24 cellular contexts compared by ENCODE assay signal in the genomic region with DNA sequence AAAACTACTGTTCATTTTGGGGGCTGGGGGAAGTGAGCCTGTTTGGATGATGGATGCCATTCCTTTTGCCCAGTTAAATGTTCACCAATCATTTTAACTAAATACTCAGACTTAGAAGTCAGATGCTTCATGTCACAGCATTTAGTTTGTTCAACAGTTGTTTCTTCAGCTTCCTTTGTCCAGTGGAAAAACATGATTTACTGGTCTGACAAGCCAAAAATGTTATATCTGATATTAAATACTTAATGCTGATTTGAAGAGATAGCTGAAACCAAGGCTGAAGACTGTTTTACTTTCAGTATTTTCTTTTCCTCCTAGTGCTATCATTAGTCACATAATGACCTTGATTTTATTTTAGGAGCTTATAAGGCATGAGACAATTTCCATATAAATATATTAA.
DNase-seq lines count a peak whose midpoint lies in the region; ATAC-seq, FAIRE-seq and TF ChIP-seq lines count a peak whose summit lies in the region.
"Had no signal": no experiment of that assay in that cellular context is flagged by ENCODE, and none has a peak within 500 bp of the region (broad histone marks: within the 10 kb centered on the region; RNA-seq: fewer than 3 reads in every experiment).

No MANE protein-coding gene starts in this region.

- in situ Hi-C loops in HepG2 (cut with HindIII; ENCODE audit: extremely low pct_ligation_motif_present, low pct_unique_long_range_greater_than_20kb) = no loop called here

- CTCF ChIA-PET in HepG2 (lab: Yijun Ruan, JAX; ENCODE audit: low intra/inter-chr PET ratio, low total read pairs) = no interaction called here

- H3K9ac ChIP-seq in HepG2 (ENCODE audit: insufficient read depth, low read depth, low read length) (no peak overlapping the region), parathyroid adenoma (no peak overlapping the region)
- H3K9ac ChIP-seq: KMS-11 had no signal

- TF ChIP-seq EP300 in HepG2 (IDR thresholded peaks at IDR 0.05; ENCODE audit: low read depth in 2 of 2, low read length in 2 of 2) (no peak), HepG2 (CRISPR knock-in tag; IDR thresholded peaks at IDR 0.05; ENCODE audit: borderline replicate concordance) (no peak), esophagus muscularis mucosa (IDR thresholded peaks at IDR 0.05) (no peak)

- intact Hi-C loops in HepG2 (cut with micrococcal nuclease; ENCODE audit: unreplicated experiment) = no loop called here
- intact Hi-C loops in right lobe of liver (cut with DNase I) = no loop called here
- intact Hi-C loops in esophagus muscularis mucosa (cut with DNase I) = no loop called here
- intact Hi-C loops in upper lobe of right lung (cut with DNase I) = no loop called here

- TF ChIP-seq CTCF in HepG2 (CRISPR knock-in tag; IDR thresholded peaks at IDR 0.05) = no peak
- TF ChIP-seq CTCF in right lobe of liver (IDR thresholded peaks at IDR 0.05) = no peak
- TF ChIP-seq CTCF in esophagus muscularis mucosa (IDR thresholded peaks at IDR 0.05) = no peak
- TF ChIP-seq CTCF in parathyroid adenoma (IDR thresholded peaks at IDR 0.05) = no peak
- no peak for TF ChIP-seq CTCF in upper lobe of right lung (IDR thresholded peaks at IDR 0.05)

- no peaks in the 10 kb centered on the region for H4K20me1 ChIP-seq in HepG2 (ENCODE audit: insufficient read depth, low read length)

- BruUV-seq in HepG2 (replicated peaks; lab: Mats Ljungman, UMichigan) = no TSS peak

- no peak for ATAC-seq in HepG2
- no peak for ATAC-seq in right lobe of liver
- ATAC-seq in upper lobe of right lung = no peak
- no peak for ATAC-seq in GM18511 (IDR thresholded peaks at IDR 0.05; ENCODE audit: unreplicated experiment)
- ATAC-seq: A549 had no signal

- H3K36me3 ChIP-seq in HepG2 (replicated peaks in 1 of 2; ENCODE audit: control insufficient read depth in 1 of 2, insufficient read depth in 2 of 2, low read length in 2 of 2) (peaks cover 18 to 49% of the 10 kb centered on the region in 2 experiments), right lobe of liver (peaks cover 0 to 14% (median 0%) of the 10 kb centered on the region in 4 donors), esophagus muscularis mucosa (peaks cover 0 to 34% (median 10%) of the 10 kb centered on the region in 4 donors), parathyroid adenoma (ENCODE audit: control insufficient read depth, insufficient read depth, low read length) (no peaks in the 10 kb centered on the region), upper lobe of right lung (peaks cover 27% of the 10 kb centered on the region)

- TF ChIP-seq POLR2A in HepG2 (IDR thresholded peaks at IDR 0.05; ENCODE audit: insufficient read depth in 1 of 2, low read depth in 2 of 2, low read length in 2 of 2) (no peak), right lobe of liver (IDR thresholded peaks at IDR 0.05) (no peak), esophagus muscularis mucosa (IDR thresholded peaks at IDR 0.05; ENCODE audit: low read depth) (no peak)

- POLR2A ChIA-PET in HepG2 (lab: Yijun Ruan, JAX) = no interaction called here

- FAIRE-seq in HepG2 (lab: Jason Lieb, UNC) = no peak
- FAIRE-seq: A549, D721Med had no signal

- H3K27me3 ChIP-seq in HepG2 (ENCODE audit: control insufficient read depth in 1 of 2, insufficient read depth in 2 of 2, low read length in 2 of 2) (no peaks in the 10 kb centered on the region), right lobe of liver (no peaks in the 10 kb centered on the region), esophagus muscularis mucosa (no peaks in the 10 kb centered on the region), parathyroid adenoma (ENCODE audit: control insufficient read depth, insufficient read depth, low read length) (no peaks in the 10 kb centered on the region), upper lobe of right lung (no peaks in the 10 kb centered on the region)
- H3K27me3 ChIP-seq: MG63 had no signal

- H3K4me2 ChIP-seq in HepG2 (ENCODE audit: low read depth, low read length) = no peak overlapping the region
- H3K4me2 ChIP-seq in parathyroid adenoma (ENCODE audit: low read length) = peak overlapping the region; percentile 38
- H3K4me2 ChIP-seq: A549, KMS-11 had no signal

- TF ChIP-seq RAD21 in HepG2 (CRISPR knock-in tag; IDR thresholded peaks at IDR 0.05) = no peak

- no peaks in the 10 kb centered on the region for H3K9me3 ChIP-seq in HepG2 (ENCODE audit: low read length)
- H3K9me3 ChIP-seq in right lobe of liver = no peaks in the 10 kb centered on the region
- H3K9me3 ChIP-seq in esophagus muscularis mucosa = no peaks in the 10 kb centered on the region
- no peaks in the 10 kb centered on the region for H3K9me3 ChIP-seq in parathyroid adenoma (ENCODE audit: control insufficient read depth, low read length)
- no peaks in the 10 kb centered on the region for H3K9me3 ChIP-seq in upper lobe of right lung
- H3K9me3 ChIP-seq: A549, HAP-1, MG63 had no signal

- H3K4me1 ChIP-seq in HepG2 (ENCODE audit: insufficient read depth, low read length) (peaks cover 50% of the 10 kb centered on the region), right lobe of liver (no peaks in the 10 kb centered on the region), esophagus muscularis mucosa (peaks cover 0 to 48% (median 39%) of the 10 kb centered on the region in 4 donors), parathyroid adenoma (peaks cover 5% of the 10 kb centered on the region), upper lobe of right lung (peaks cover 11% of the 10 kb centered on the region)
- H3K4me1 ChIP-seq: HAP-1 had no signal

- DNase-seq in HepG2 (ENCODE audit: low spot score) = no peak
- no peak for DNase-seq in right lobe of liver
- DNase-seq in esophagus muscularis mucosa (ENCODE audit: extremely low spot score) = no peak
- DNase-seq in upper lobe of right lung = no peak
- no peak for DNase-seq in AG08396 (ENCODE audit: low spot score)
- no peak for DNase-seq in NCI-H2029 (lab: John Stamatoyannopoulos, UW)
- DNase-seq: C1 segment of cervical spinal cord; CD8-positive, alpha-beta memory T cell; DND-41; MG63; NCI-H1048; NCI-H1436; NCI-H2029 treated with DMSO at 0.1 percent for 48 hours; NCI-H2171 treated with DMSO at 0.1 percent for 48 hours; NCI-H446; NCI-H69; SHP77 had no signal

- H3K79me2 ChIP-seq in HepG2 (ENCODE audit: insufficient read depth, low read length) (no peaks in the 10 kb centered on the region), parathyroid adenoma (no peaks in the 10 kb centered on the region)

- H2AFZ ChIP-seq in HepG2 (ENCODE audit: low read length) = no peak overlapping the region
- no peak overlapping the region for H2AFZ ChIP-seq in parathyroid adenoma

- H3K27ac ChIP-seq in HepG2 (ENCODE audit: extremely low read length, insufficient read depth, low read length) (peak overlapping the region; percentile 52), right lobe of liver (no peak overlapping the region), esophagus muscularis mucosa (replicated peaks in 1 of 4) (peak overlapping the region; percentile 9 to 37 (median 30)), parathyroid adenoma (no peak overlapping the region), upper lobe of right lung (no peak overlapping the region)
- H3K27ac ChIP-seq: A549, KMS-11, SK-N-MC had no signal

- H3K4me3 ChIP-seq in HepG2 (replicated peaks in 1 of 3; ENCODE audit: insufficient read depth in 1 of 3, low read depth in 2 of 3, low read length in 3 of 3) (no peak overlapping the region), right lobe of liver (no peak overlapping the region), esophagus muscularis mucosa (no peak overlapping the region), parathyroid adenoma (ENCODE audit: low read depth, low read length) (no peak overlapping the region), upper lobe of right lung (no peak overlapping the region)
- H3K4me3 ChIP-seq: A549, HAP-1, MG63, SK-N-MC had no signal

TF ChIP-seq in HepG2, 621 proteins besides CTCF, POLR2A, EP300 and RAD21 (continues in another document):
- TF ChIP-seq MTA3 (CRISPR knock-in tag; IDR thresholded peaks at IDR 0.05) (no peak), TARDBP (CRISPR knock-in tag; IDR thresholded peaks at IDR 0.05) (no peak), IKZF4 (CRISPR knock-in tag; IDR thresholded peaks at IDR 0.05; ENCODE audit: borderline replicate concordance, low read depth, not compliant biosample characterization) (no peak), MATR3 (CRISPR knock-in tag; IDR thresholded peaks at IDR 0.05) (no peak), ISL2 (CRISPR knock-in tag; IDR thresholded peaks at IDR 0.05) (no peak), U2AF1 (optimal IDR thresholded peaks at IDR 0.05; ENCODE audit: low read depth, low read length) (no peak), ZNF546 (CRISPR knock-in tag; conservative IDR thresholded peaks at IDR 0.05) (no peak), ZBTB8A (CRISPR knock-in tag; IDR thresholded peaks at IDR 0.05; ENCODE audit: borderline replicate concordance, low read depth) (no peak), MBD4 (IDR thresholded peaks at IDR 0.05; ENCODE audit: borderline replicate concordance, low read length) (no peak)

Comparison
In these comparisons a context has a peak if more than half of its experiments do, and no peak if none do; other contexts are left out.
1. H3K27ac ChIP-seq: peak in HepG2 (single experiment) and esophagus muscularis mucosa (4 of 4); none in right lobe of liver (0 of 3), parathyroid adenoma (single experiment) and upper lobe of right lung (single experiment).